11 cellular contexts compared by ENCODE assay signal in the genomic region with DNA sequence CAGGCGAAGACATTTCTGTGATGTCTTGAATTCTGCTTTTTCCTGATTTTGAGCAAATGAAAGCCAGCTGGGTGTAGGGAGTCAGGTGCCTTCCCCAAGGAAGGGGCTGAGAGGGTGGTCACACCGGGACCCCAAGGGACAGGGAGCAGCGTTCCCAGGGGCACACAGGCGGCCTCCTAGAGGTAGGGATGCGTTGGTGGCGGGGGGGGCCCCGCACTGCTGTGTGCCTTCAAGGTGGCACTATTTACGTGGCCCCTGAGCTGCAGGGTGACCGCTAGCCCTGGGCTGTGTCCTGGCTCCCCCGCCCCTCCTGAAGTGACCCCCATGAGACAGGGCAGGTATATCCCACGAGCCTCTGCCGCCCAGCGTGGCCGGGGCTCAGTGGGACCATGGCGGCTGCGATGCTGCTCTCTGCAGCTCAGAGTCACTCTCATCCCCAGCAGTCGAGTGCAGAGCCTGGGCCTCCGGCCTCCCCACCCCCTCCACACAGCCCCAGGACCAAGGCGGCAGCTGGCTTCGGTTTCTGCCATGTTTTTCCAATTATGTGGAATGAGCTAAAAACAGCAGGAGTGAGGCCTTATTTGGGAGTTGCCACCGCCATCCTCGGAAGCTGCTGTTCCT.
DNase-seq lines count a peak whose midpoint lies in the region; ATAC-seq and TF ChIP-seq lines count a peak whose summit lies in the region.
"Had no signal": no experiment of that assay in that cellular context is flagged by ENCODE, and none has a peak within 500 bp of the region (broad histone marks: within the 10 kb centered on the region; RNA-seq: fewer than 3 reads in every experiment).

No MANE protein-coding gene starts in this region.

- H3K4me1 Mint-ChIP-seq in endodermal cell (no peaks in the 10 kb centered on the region), T-helper 17 cell (peaks cover 3% of the 10 kb centered on the region)

- H3K36me3 ChIP-seq in endodermal cell (ENCODE audit: control insufficient read depth, insufficient read depth, low read length): peaks cover 8% of the 10 kb centered on the region
- peaks cover 0 to 3% (median 0%) of the 10 kb centered on the region in 4 donors for H3K36me3 ChIP-seq in upper lobe of left lung

- no peak for TF ChIP-seq POLR2A in upper lobe of left lung (IDR thresholded peaks at IDR 0.05)

- H3K27ac ChIP-seq in endodermal cell (ENCODE audit: low read depth, low read length) (peak overlapping the region; percentile 99), upper lobe of left lung (peak overlapping the region; percentile 46 to 81 (median 68))
- H3K27ac ChIP-seq: 22Rv1, PC-9 had no signal

- WGBS in endodermal cell (ENCODE audit: insufficient coverage in 1 of 2, insufficient read length in 1 of 2), 2 experiments: 81 to 83% methylated on average over 13 to 22 of the region's 22 CpGs
- WGBS in upper lobe of left lung, 2 donors: 60 to 81% methylated on average over 8 to 22 of the region's 22 CpGs

- H3K4me3 Mint-ChIP-seq in endodermal cell (no peak overlapping the region), T-helper 17 cell (no peak overlapping the region)

- H3K27ac Mint-ChIP-seq in endodermal cell (no peak overlapping the region), T-helper 17 cell (no peak overlapping the region)

- no peaks in the 10 kb centered on the region for H3K9me3 Mint-ChIP-seq in endodermal cell

- H3K4me3 ChIP-seq in endodermal cell (ENCODE audit: low read length) (no peak overlapping the region), upper lobe of left lung (no peak overlapping the region)
- H3K4me3 ChIP-seq: PC-9 had no signal

- H3K4me1 ChIP-seq in endodermal cell (ENCODE audit: control insufficient read depth, insufficient read depth, low read length) (no peaks in the 10 kb centered on the region), upper lobe of left lung (peaks cover 56 to 73% (median 63%) of the 10 kb centered on the region in 4 donors)

- no peak for TF ChIP-seq CTCF in endodermal cell (conservative IDR thresholded peaks at IDR 0.05)
- TF ChIP-seq CTCF in upper lobe of left lung (IDR thresholded peaks at IDR 0.05): no peak

- DNase-seq in DMS 273 (lab: John Stamatoyannopoulos, UW; ENCODE audit: unreplicated experiment) (peak; percentile 67), DMS 273 treated with DMSO at 0.1 percent for 48 hours (lab: John Stamatoyannopoulos, UW) (no peak), endodermal cell (no peak), myocyte (ENCODE audit: low read depth) (peak; percentile 71), upper lobe of left lung (peak in 1 of 2 donors; percentile 80), T-helper 17 cell (no peak)
- DNase-seq: PC-9; stimulated activated naive CD8-positive, alpha-beta T cell treated with anti-CD3 and anti-CD28 coated beads, Interleukin-15, Interleukin-2, amounts not matched to agents 100 U/mL and 50 U/mL, for 24 hours had no signal

- ATAC-seq in upper lobe of left lung (ENCODE audit: low FRiP score in 2 of 2): peak; percentile 21 to 52
- no peak for ATAC-seq in GM18907 (IDR thresholded peaks at IDR 0.05; ENCODE audit: unreplicated experiment)
- ATAC-seq in HG02623 (IDR thresholded peaks at IDR 0.05; ENCODE audit: unreplicated experiment): no peak
- ATAC-seq in T-helper 17 cell: no peak
- ATAC-seq: stimulated activated naive CD8-positive, alpha-beta T cell treated with anti-CD3 and anti-CD28 coated beads, Interleukin-15, Interleukin-2, amounts not matched to agents 100 U/mL and 50 U/mL, for 24 hours had no signal

- H3K27me3 ChIP-seq in endodermal cell (ENCODE audit: control insufficient read depth, insufficient read depth, low read length, poor library complexity, severe bottlenecking) (no peaks in the 10 kb centered on the region), upper lobe of left lung (no peaks in the 10 kb centered on the region)

- no peak for TF ChIP-seq EP300 in upper lobe of left lung (IDR thresholded peaks at IDR 0.05)

- H3K9me3 ChIP-seq in endodermal cell (ENCODE audit: control insufficient read depth, low read length): no peaks in the 10 kb centered on the region
- no peaks in the 10 kb centered on the region for H3K9me3 ChIP-seq in upper lobe of left lung
- H3K9me3 ChIP-seq in T-helper 17 cell (ENCODE audit: control insufficient read depth, low read length, poor library complexity, severe bottlenecking): no peaks in the 10 kb centered on the region

- H3K36me3 Mint-ChIP-seq in endodermal cell (ENCODE audit: low read depth) (peaks cover 34% of the 10 kb centered on the region), T-helper 17 cell (ENCODE audit: low read depth) (no peaks in the 10 kb centered on the region)

- H3K27me3 Mint-ChIP-seq in endodermal cell (ENCODE audit: insufficient read depth) (no peaks in the 10 kb centered on the region), T-helper 17 cell (peaks cover 7% of the 10 kb centered on the region)

- no peak overlapping the region for H3K9ac ChIP-seq in endodermal cell (ENCODE audit: extremely low read depth, low read length, poor library complexity, severe bottlenecking)

Comparison
In these comparisons a context has a peak if more than half of its experiments do, and no peak if none do; other contexts are left out.
1. DNase-seq: peak in DMS 273 (single experiment) and myocyte (single experiment); none in DMS 273 treated with DMSO at 0.1 percent for 48 hours (single experiment), endodermal cell (single experiment) and T-helper 17 cell (0 of 3).
2. ATAC-seq: peak in upper lobe of left lung (2 of 2); none in GM18907 (single experiment), HG02623 (single experiment) and T-helper 17 cell (single experiment).